ENCODE assay signal across 20 cellular contexts in genomic region chr9:70427161-70427945, GRCh38. TPM values are rescaled to one million over a fixed set of nuclear protein-coding genes. Genes with fewer than 3 reads are reported as not detected.
DNase-seq lines count a peak whose midpoint lies in the region; ATAC-seq and TF ChIP-seq lines count a peak whose summit lies in the region.
"Had no signal": no experiment of that assay in that cellular context is flagged by ENCODE, and none has a peak within 500 bp of the region (broad histone marks: within the 10 kb centered on the region; RNA-seq: fewer than 3 reads in every experiment).

No MANE protein-coding gene starts in this region.

- H3K79me1 ChIP-seq in H9 (ENCODE audit: insufficient read depth, low read depth, low read length, poor library complexity, severe bottlenecking) = no peaks in the 10 kb centered on the region

- H3K9ac ChIP-seq in fibroblast of lung (ENCODE audit: insufficient read depth, low read length) (no peak overlapping the region), parathyroid adenoma (no peak overlapping the region), H9 (ENCODE audit: extremely low read depth, insufficient read length, low read length) (no peak overlapping the region)

- no peak overlapping the region for H2BK5ac ChIP-seq in H9 (ENCODE audit: insufficient read length, low read length)

- H3K36me3 ChIP-seq in fibroblast of lung (ENCODE audit: control insufficient read depth, insufficient read depth, low read length) (no peaks in the 10 kb centered on the region), parathyroid adenoma (ENCODE audit: control insufficient read depth, insufficient read depth, low read length) (no peaks in the 10 kb centered on the region)
- H3K36me3 ChIP-seq: HAP-1, spleen, tibial artery had no signal

- H2BK12ac ChIP-seq in H9 (ENCODE audit: insufficient read length, low read depth, low read length) = no peak overlapping the region

- ATAC-seq in HG03432 (IDR thresholded peaks at IDR 0.05; ENCODE audit: unreplicated experiment) (no peak), HG03159 (IDR thresholded peaks at IDR 0.05; ENCODE audit: unreplicated experiment) (no peak), HG03469 (IDR thresholded peaks at IDR 0.05; ENCODE audit: unreplicated experiment) (no peak)
- ATAC-seq: left ventricle myocardium superior had no signal

- H3K79me2 ChIP-seq in fibroblast of lung (ENCODE audit: control insufficient read depth, insufficient read depth, low read length) (no peaks in the 10 kb centered on the region), parathyroid adenoma (no peaks in the 10 kb centered on the region), H9 (ENCODE audit: insufficient read depth, low read length) (no peaks in the 10 kb centered on the region)

- H4K5ac ChIP-seq in H9 (ENCODE audit: insufficient read length, low read depth, low read length) = no peak overlapping the region

- H3K4me2 ChIP-seq in fibroblast of lung (ENCODE audit: extremely low read depth, insufficient read depth, low read length) (no peak overlapping the region), parathyroid adenoma (ENCODE audit: low read length) (no peak overlapping the region), H9 (ENCODE audit: insufficient read depth, insufficient read length, low read length) (no peak overlapping the region)

- no peak overlapping the region for H2BK120ac ChIP-seq in H9 (ENCODE audit: low read depth, low read length, poor library complexity, severe bottlenecking)

- no peak overlapping the region for H2AFZ ChIP-seq in fibroblast of lung (ENCODE audit: low read length)
- peak overlapping the region; percentile 16 for H2AFZ ChIP-seq in parathyroid adenoma
- no peak overlapping the region for H2AFZ ChIP-seq in H9 (ENCODE audit: low read length)

- peaks cover under 1 to 12% of the 10 kb centered on the region in 2 experiments for H3K4me1 Mint-ChIP-seq in H9

- H4K91ac ChIP-seq in H9 (ENCODE audit: insufficient read length, low read depth, low read length) = no peak overlapping the region

- H3K4me3 Mint-ChIP-seq in H9 = no peak overlapping the region
- H3K4me3 Mint-ChIP-seq: activated T-helper 1 cell treated with anti-CD3 and anti-CD28 coated beads, Interleukin-12 subunit alpha, Interleukin-12 subunit beta, Interleukin-2, Interleukin-4 antibody, amounts not matched to agents 30 ng/mL and 10 ng/mL and 1 ng/mL, durations not matched to agents 14 hours and 24 hours and 36 hours; CD14-positive monocyte; T-helper 1 cell treated with Interleukin-12 subunit alpha and Interleukin-12 subunit beta and Interleukin-4 antibody, amounts not matched to agents 30 μg/mL and 1 μg/mL, for 36 hours had no signal

- no CpG with 5 or more reads among the region's 11 CpGs for WGBS in H9 (ENCODE audit: extremely low coverage, insufficient read length, low lambda C conversion rate)

- no peak overlapping the region for H3K4ac ChIP-seq in H9 (ENCODE audit: low read depth, low read length)

- no peak overlapping the region for H3K14ac ChIP-seq in H9 (ENCODE audit: insufficient read depth, low read length)

- H3K27ac ChIP-seq in fibroblast of lung (ENCODE audit: insufficient read depth, low read length) (no peak overlapping the region), parathyroid adenoma (no peak overlapping the region), H9 (ENCODE audit: insufficient read length, low read depth, low read length) (no peak overlapping the region)

- no peak overlapping the region for H3T11ph ChIP-seq in H9 (ENCODE audit: low read length)

- no peak overlapping the region for H3K18ac ChIP-seq in H9 (ENCODE audit: insufficient read length, low read depth, low read length)

- H3K9me3 Mint-ChIP-seq in H9 = peaks cover 4 to 6% of the 10 kb centered on the region in 2 experiments; a peak in 2 of 5 replicates

- no peaks in the 10 kb centered on the region for H3K23me2 ChIP-seq in H9 (ENCODE audit: insufficient read length, low read depth, low read length, poor library complexity, severe bottlenecking)

- no peak overlapping the region for H2BK15ac ChIP-seq in H9 (ENCODE audit: low read depth, low read length)

- no peak overlapping the region for H3K27ac Mint-ChIP-seq in H9
- H3K27ac Mint-ChIP-seq: activated T-helper 1 cell treated with anti-CD3 and anti-CD28 coated beads, Interleukin-12 subunit alpha, Interleukin-12 subunit beta, Interleukin-2, Interleukin-4 antibody, amounts not matched to agents 30 ng/mL and 10 ng/mL and 1 ng/mL, durations not matched to agents 14 hours and 24 hours and 36 hours; CD14-positive monocyte; T-helper 1 cell treated with Interleukin-12 subunit alpha and Interleukin-12 subunit beta and Interleukin-4 antibody, amounts not matched to agents 30 μg/mL and 1 μg/mL, for 36 hours had no signal

- H2AK5ac ChIP-seq in H9 (ENCODE audit: insufficient read length, low read length) = no peak overlapping the region

- H4K8ac ChIP-seq in H9 (replicated peaks; ENCODE audit: insufficient read length, low read depth, low read length) = no peak overlapping the region

- H3K9me3 ChIP-seq in fibroblast of lung (ENCODE audit: control insufficient read depth, insufficient read depth, low read depth, low read length) (no peaks in the 10 kb centered on the region), parathyroid adenoma (ENCODE audit: control insufficient read depth, low read length) (no peaks in the 10 kb centered on the region), H9 (ENCODE audit: control insufficient read depth, low read depth, low read length) (no peaks in the 10 kb centered on the region)
- H3K9me3 ChIP-seq: HAP-1, tibial artery had no signal

- no peak overlapping the region for H3K23ac ChIP-seq in H9 (ENCODE audit: insufficient read length, low read depth, low read length)

- no peaks in the 10 kb centered on the region for H4K20me1 ChIP-seq in fibroblast of lung (ENCODE audit: control insufficient read depth, extremely low read depth, insufficient read depth, low read length)
- no peaks in the 10 kb centered on the region for H4K20me1 ChIP-seq in H9 (ENCODE audit: control insufficient read depth, insufficient read depth, insufficient read length)

- no peaks in the 10 kb centered on the region for H3K4me1 ChIP-seq in fibroblast of lung (ENCODE audit: control insufficient read depth, extremely low read depth, insufficient read depth, low read length)
- no peaks in the 10 kb centered on the region for H3K4me1 ChIP-seq in parathyroid adenoma
- 0 out of 2 replicates have a peak, but pooled peaks cover 4% of the 10 kb centered on the region for H3K4me1 ChIP-seq in H9 (ENCODE audit: insufficient read depth, low read length)
- H3K4me1 ChIP-seq: HAP-1 had no signal

- peak; percentile 26 to 29 for TF ChIP-seq CTCF in fibroblast of lung (conservative IDR thresholded peaks at IDR 0.05 in 1 of 2, IDR thresholded peaks at IDR 0.05 in 1 of 2; ENCODE audit: low read depth in 1 of 2, low read length in 2 of 2)
- TF ChIP-seq CTCF in parathyroid adenoma (IDR thresholded peaks at IDR 0.05) = no peak
- no peak for TF ChIP-seq CTCF in H9 (conservative IDR thresholded peaks at IDR 0.05)

- H3K4me3 ChIP-seq in fibroblast of lung (replicated peaks in 1 of 4; ENCODE audit: control extremely low read depth in 1 of 4, insufficient read depth in 1 of 4, low read depth in 3 of 4, low read length in 4 of 4) (no peak overlapping the region), parathyroid adenoma (ENCODE audit: low read depth, low read length) (no peak overlapping the region)
- H3K4me3 ChIP-seq: HAP-1, spleen, tibial artery had no signal

- no peak overlapping the region for H2BK20ac ChIP-seq in H9 (ENCODE audit: low read depth, low read length, poor library complexity, severe bottlenecking)

- H3K27me3 ChIP-seq in fibroblast of lung (ENCODE audit: control insufficient read depth, insufficient read depth, low read length) (no peaks in the 10 kb centered on the region), parathyroid adenoma (ENCODE audit: control insufficient read depth, insufficient read depth, low read length) (no peaks in the 10 kb centered on the region), H9 (ENCODE audit: insufficient read depth, low read length) (no peaks in the 10 kb centered on the region; the same call in 1 of the 2 replicates)
- H3K27me3 ChIP-seq: spleen, tibial artery had no signal

- DNase-seq in EH (ENCODE audit: low read depth) = peak; percentile 76
- peak; percentile 32 for DNase-seq in OCI-M1 (lab: John Stamatoyannopoulos, UW)
- DNase-seq in fibroblast of lung (ENCODE audit: low read depth in 2 of 2) = peak; percentile 16 to 73
- DNase-seq in H9 = no peak
- DNase-seq: amniotic stem cell, cortex of kidney, DMS79, left ventricle myocardium superior, NCI-H146, NCI-H446, spleen, tibial artery had no signal

- H3K56ac ChIP-seq in H9 (ENCODE audit: insufficient read length, low read depth, low read length) = no peak overlapping the region

- H3K27me3 Mint-ChIP-seq in H9 (ENCODE audit: low read depth) = peaks cover 32% of the 10 kb centered on the region

- no peaks in the 10 kb centered on the region for H3K36me3 Mint-ChIP-seq in H9 (ENCODE audit: insufficient read depth in 1 of 3, low read depth in 3 of 3)
- H3K36me3 Mint-ChIP-seq: CD14-positive monocyte had no signal

RNA-seq across cellular contexts. Expression of gene KLF9, which starts 12.9 kb away (rescaled TPM):
- total RNA-seq in fibroblast of lung (27.6 and 29.5 TPM in 2 replicates), H9 (2021) (0.18 and 0.26 TPM in 2 replicates)
- 8.3 and 27.0 TPM in 2 replicates for polyA plus RNA-seq in fibroblast of lung
- 6.2 and 19.1 TPM in 2 replicates for polyA plus RNA-seq in fibroblast of lung (2012)
- 6.0 and 10.8 TPM in 2 replicates for polyA minus RNA-seq in fibroblast of lung (ENCODE audit: low replicate concordance)

Comparison
In these comparisons a context has a peak if more than half of its experiments do, and no peak if none do; other contexts are left out.
1. CTCF ChIP-seq: peak in fibroblast of lung (2 of 2); none in parathyroid adenoma (single experiment) and H9 (single experiment).
2. RNA of gene KLF9, which starts 12.9 kb away (total RNA-seq): 27.6 to 29.5 TPM in fibroblast of lung; 0.18 to 0.26 TPM in H9; every median in the first group is over 10 times any median in the second.